ENCODE assay signal across 30 cellular contexts in genomic region chr16:57473176-57473840, GRCh38. TPM values are rescaled to one million over a fixed set of nuclear protein-coding genes. Genes with fewer than 3 reads are reported as not detected.
A peak's percentile ranks its signal among the peaks of the same experiment; 100 is the strongest.
DNase-seq lines count a peak whose midpoint lies in the region; ATAC-seq, FAIRE-seq and TF ChIP-seq lines count a peak whose summit lies in the region.
"Had no signal": no experiment of that assay in that cellular context is flagged by ENCODE, and none has a peak within 500 bp of the region (broad histone marks: within the 10 kb centered on the region; RNA-seq: fewer than 3 reads in every experiment).

No MANE protein-coding gene starts in this region.

- H3K4me1 Mint-ChIP-seq in H9 (peaks cover 29 to 49% of the 10 kb centered on the region in 2 experiments), progenitor cell of endocrine pancreas (ENCODE audit: low read depth) (peaks cover 30% of the 10 kb centered on the region)

- no peak for TF ChIP-seq CTCF in H9 (conservative IDR thresholded peaks at IDR 0.05)
- TF ChIP-seq CTCF in hepatocyte (IDR thresholded peaks at IDR 0.05; ENCODE audit: poor library complexity) = no peak
- no peak for TF ChIP-seq CTCF in progenitor cell of endocrine pancreas (IDR thresholded peaks at IDR 0.05; ENCODE audit: unreplicated experiment)

- no peak overlapping the region for H4K5ac ChIP-seq in H9 (ENCODE audit: insufficient read length, low read depth, low read length)

- H2AFZ ChIP-seq in H9 (ENCODE audit: low read length) (no peak overlapping the region), hepatocyte (no peak overlapping the region)

- no peaks in the 10 kb centered on the region for H3K9me3 Mint-ChIP-seq in H9
- no peaks in the 10 kb centered on the region for H3K9me3 Mint-ChIP-seq in progenitor cell of endocrine pancreas (ENCODE audit: low read depth)
- H3K9me3 Mint-ChIP-seq: activated naive CD8-positive, alpha-beta T cell treated with anti-CD3 and anti-CD28 coated beads, Interleukin-2, amount 10 ng/mL, durations not matched to agents 7 days and 5 days; central memory CD8-positive, alpha-beta T cell; immature natural killer cell; naive thymus-derived CD8-positive, alpha-beta T cell had no signal

- no peak overlapping the region for H2BK5ac ChIP-seq in H9 (ENCODE audit: insufficient read length, low read length)

- no peak overlapping the region for H3K14ac ChIP-seq in H9 (ENCODE audit: insufficient read depth, low read length)

- H3K27me3 Mint-ChIP-seq in H9 (ENCODE audit: low read depth) (no peaks in the 10 kb centered on the region), progenitor cell of endocrine pancreas (no peaks in the 10 kb centered on the region)
- H3K27me3 Mint-ChIP-seq: activated naive CD8-positive, alpha-beta T cell treated with anti-CD3 and anti-CD28 coated beads, Interleukin-2, amount 10 ng/mL, durations not matched to agents 7 days and 5 days; central memory CD8-positive, alpha-beta T cell; naive thymus-derived CD8-positive, alpha-beta T cell had no signal

- ATAC-seq in HG03521 (IDR thresholded peaks at IDR 0.05; ENCODE audit: unreplicated experiment) = no peak
- ATAC-seq: naive thymus-derived CD8-positive, alpha-beta T cell had no signal

- no peaks in the 10 kb centered on the region for H3K23me2 ChIP-seq in H9 (ENCODE audit: insufficient read length, low read depth, low read length, poor library complexity, severe bottlenecking)

- H3K27ac Mint-ChIP-seq in H9 = peak overlapping the region in 1 of 3 experiments; percentile 44; a peak in 1 of 7 replicates
- peak overlapping the region; percentile 41 for H3K27ac Mint-ChIP-seq in progenitor cell of endocrine pancreas

- no peak for TF ChIP-seq POLR2A in H54 (IDR thresholded peaks at IDR 0.05; ENCODE audit: low read depth, low read length)

- H3K79me1 ChIP-seq in H9 (ENCODE audit: insufficient read depth, low read depth, low read length, poor library complexity, severe bottlenecking) = no peaks in the 10 kb centered on the region

- WGBS in H9 (ENCODE audit: extremely low coverage, insufficient read length, low lambda C conversion rate) = no CpG with 5 or more reads among the region's 14 CpGs
- 89% methylated on average over 14 of the region's 14 CpGs for WGBS in hepatocyte (ENCODE audit: low lambda C conversion rate, missing lambda C conversion rate)

- H3K18ac ChIP-seq in H9 (ENCODE audit: insufficient read length, low read depth, low read length) = no peak overlapping the region

- H4K8ac ChIP-seq in H9 (replicated peaks; ENCODE audit: insufficient read length, low read depth, low read length) = no peak overlapping the region

- H2BK120ac ChIP-seq in H9 (ENCODE audit: low read depth, low read length, poor library complexity, severe bottlenecking) = no peak overlapping the region

- no peak overlapping the region for H3K4ac ChIP-seq in H9 (ENCODE audit: low read depth, low read length)

- H3K9ac ChIP-seq in H9 (ENCODE audit: extremely low read depth, insufficient read length, low read length) = no peak overlapping the region

- no peak overlapping the region for H3K23ac ChIP-seq in H9 (ENCODE audit: insufficient read length, low read depth, low read length)

- no peak for FAIRE-seq in H54 (lab: Jason Lieb, UNC)
- FAIRE-seq: A204.1, RCC 7860, small intestine had no signal

- H3K36me3 Mint-ChIP-seq in H9 (ENCODE audit: insufficient read depth in 1 of 3, low read depth in 3 of 3) (peaks cover 26 to 44% (median 38%) of the 10 kb centered on the region in 3 experiments), progenitor cell of endocrine pancreas (ENCODE audit: insufficient read depth) (peaks cover 15% of the 10 kb centered on the region)

- H3K9me2 ChIP-seq in hepatocyte (replicated peaks; ENCODE audit: insufficient read depth) = no peaks in the 10 kb centered on the region

- H4K91ac ChIP-seq in H9 (ENCODE audit: insufficient read length, low read depth, low read length) = no peak overlapping the region

- no peak overlapping the region for H3K56ac ChIP-seq in H9 (ENCODE audit: insufficient read length, low read depth, low read length)

- no peak overlapping the region for H3T11ph ChIP-seq in H9 (ENCODE audit: low read length)

- no peak overlapping the region for H2BK12ac ChIP-seq in H9 (ENCODE audit: insufficient read length, low read depth, low read length)

- no peak overlapping the region for H3K4me3 ChIP-seq in hepatocyte
- H3K4me3 ChIP-seq: left ventricle myocardium inferior, SJSA1, tibial nerve had no signal

- H3K4me3 Mint-ChIP-seq in H9 = no peak overlapping the region
- H3K4me3 Mint-ChIP-seq in progenitor cell of endocrine pancreas (ENCODE audit: low read depth) = no peak overlapping the region
- H3K4me3 Mint-ChIP-seq: activated naive CD8-positive, alpha-beta T cell treated with anti-CD3 and anti-CD28 coated beads, Interleukin-2, amount 10 ng/mL, durations not matched to agents 7 days and 5 days; central memory CD8-positive, alpha-beta T cell; immature natural killer cell; naive thymus-derived CD8-positive, alpha-beta T cell had no signal

- H3K4me2 ChIP-seq in H9 (ENCODE audit: insufficient read depth, insufficient read length, low read length) (no peak overlapping the region), hepatocyte (no peak overlapping the region)

- H3K27me3 ChIP-seq in H9 (ENCODE audit: insufficient read depth, low read length) = no peaks in the 10 kb centered on the region
- no peaks in the 10 kb centered on the region for H3K27me3 ChIP-seq in hepatocyte
- H3K27me3 ChIP-seq: SJSA1, tibial nerve had no signal

- H2BK20ac ChIP-seq in H9 (ENCODE audit: low read depth, low read length, poor library complexity, severe bottlenecking) = no peak overlapping the region

- H3K9me3 ChIP-seq in H9 (ENCODE audit: control insufficient read depth, low read depth, low read length) (no peaks in the 10 kb centered on the region), hepatocyte (ENCODE audit: low read depth) (no peaks in the 10 kb centered on the region)
- H3K9me3 ChIP-seq: left ventricle myocardium inferior, SJSA1, tibial nerve had no signal

- H3K27ac ChIP-seq in H9 (ENCODE audit: insufficient read length, low read depth, low read length) (no peak overlapping the region), hepatocyte (peak overlapping the region; percentile 91)
- H3K27ac ChIP-seq: left ventricle myocardium inferior, SJSA1 had no signal

- DNase-seq in activated CD8-positive, alpha-beta memory T cell treated with anti-CD3 and anti-CD28 coated beads, Interleukin-2, amount 50 U/mL, for 48 hours = peak; percentile 53
- no peak for DNase-seq in activated CD8-positive, alpha-beta memory T cell treated with anti-CD3 and anti-CD28 coated beads, Interleukin-2, amount 50 U/mL, for 4 hours
- DNase-seq in H9 = peak; percentile 26
- DNase-seq in hepatocyte (ENCODE audit: low spot score) = no peak
- no peak for DNase-seq in progenitor cell of endocrine pancreas (ENCODE audit: low spot score, unreplicated experiment)
- DNase-seq in H54 (ENCODE audit: insufficient read length, low spot score) = no peak
- DNase-seq in effector CD8-positive, alpha-beta T cell (lab: John Stamatoyannopoulos, UW) = no peak
- DNase-seq: activated CD4-positive, alpha-beta T cell treated with anti-CD3 and anti-CD28 coated beads, Interleukin-2, amount 50 U/mL, for 48 hours; activated CD4-positive, CD25-positive, alpha-beta regulatory T cell; activated gamma-delta T cell; activated naive CD8-positive, alpha-beta T cell treated with anti-CD3 and anti-CD28 coated beads, Interleukin-2, amount 10 ng/mL, durations not matched to agents 7 days and 5 days; dermis blood vessel endothelial cell; GOT3; immature natural killer cell; IMR-90; left ventricle myocardium inferior; naive thymus-derived CD8-positive, alpha-beta T cell; NCI-H1105 treated with DMSO at 0.1 percent for 48 hours; NCI-H2029; NCI-H2227 treated with DMSO at 0.1 percent for 48 hours; retina; small intestine; stimulated activated CD4-positive, alpha-beta T cell treated with anti-CD3 and anti-CD28 coated beads, Interleukin-1b, Interleukin-23, amount 100 ng/mL, for 48 hours; T-helper 1 cell had no signal

- H2BK15ac ChIP-seq in H9 (ENCODE audit: low read depth, low read length) = no peak overlapping the region

- H4K20me1 ChIP-seq in H9 (ENCODE audit: control insufficient read depth, insufficient read depth, insufficient read length) = no peaks in the 10 kb centered on the region
- H4K20me1 ChIP-seq in hepatocyte (ENCODE audit: insufficient read depth, poor library complexity, severe bottlenecking) = peaks cover 21% of the 10 kb centered on the region

- no peaks in the 10 kb centered on the region for H3K36me3 ChIP-seq in hepatocyte (replicated peaks; ENCODE audit: insufficient read depth, low read depth)

- H3K4me1 ChIP-seq in H9 (ENCODE audit: insufficient read depth, low read length) = peaks cover 17% of the 10 kb centered on the region; the same call in 1 of the 2 replicates
- H3K4me1 ChIP-seq in hepatocyte (ENCODE audit: insufficient read depth) = peaks cover 52% of the 10 kb centered on the region
- H3K4me1 ChIP-seq: SJSA1 had no signal

- H3K79me2 ChIP-seq in H9 (ENCODE audit: insufficient read depth, low read length) (no peaks in the 10 kb centered on the region), hepatocyte (peaks cover 27% of the 10 kb centered on the region)

- H2AK5ac ChIP-seq in H9 (ENCODE audit: insufficient read length, low read length) = no peak overlapping the region

RNA-seq across cellular contexts. Expression of gene POLR2C, which starts 10.8 kb away (rescaled TPM):
- total RNA-seq in H9 (2021) = 85.6 and 86.0 TPM in 2 replicates
- 92.5 and 101 TPM in 2 replicates for total RNA-seq in hepatocyte
- polyA plus RNA-seq in hepatocyte = 49.0 and 56.6 TPM in 2 replicates
- total RNA-seq in progenitor cell of endocrine pancreas = 68.5 and 69.6 TPM in 2 replicates

RNA-seq across cellular contexts. Expression of gene DOK4, which starts 13.0 kb away (rescaled TPM):
- total RNA-seq in H9 (2021) = 13.1 and 13.2 TPM in 2 replicates
- total RNA-seq in hepatocyte = 112 and 122 TPM in 2 replicates
- 96.3 and 106 TPM in 2 replicates for polyA plus RNA-seq in hepatocyte
- total RNA-seq in progenitor cell of endocrine pancreas = 35.0 and 38.6 TPM in 2 replicates

RNA-seq across cellular contexts. Expression of gene COQ9, which starts 26.0 kb away (rescaled TPM):
- 31.7 and 32.9 TPM in 2 replicates for total RNA-seq in H9 (2021)
- total RNA-seq in hepatocyte = 57.1 and 61.9 TPM in 2 replicates
- polyA plus RNA-seq in hepatocyte = 63.2 and 81.5 TPM in 2 replicates
- 70.2 and 74.5 TPM in 2 replicates for total RNA-seq in progenitor cell of endocrine pancreas

RNA-seq across cellular contexts. Expression of gene CIAPIN1, which starts 26.1 kb away (rescaled TPM):
- 82.8 and 85.3 TPM in 2 replicates for total RNA-seq in H9 (2021)
- 53.1 and 54.2 TPM in 2 replicates for total RNA-seq in hepatocyte
- 53.7 and 56.1 TPM in 2 replicates for polyA plus RNA-seq in hepatocyte
- 79.3 and 83.3 TPM in 2 replicates for total RNA-seq in progenitor cell of endocrine pancreas

Comparison
In these comparisons a context has a peak if more than half of its experiments do, and no peak if none do; other contexts are left out.
1. DNase-seq: peak in activated CD8-positive, alpha-beta memory T cell treated with anti-CD3 and anti-CD28 coated beads, Interleukin-2, amount 50 U/mL, for 48 hours (single experiment) and H9 (single experiment); none in activated CD8-positive, alpha-beta memory T cell treated with anti-CD3 and anti-CD28 coated beads, Interleukin-2, amount 50 U/mL, for 4 hours (single experiment), hepatocyte (single experiment), progenitor cell of endocrine pancreas (single experiment), H54 (single experiment) and effector CD8-positive, alpha-beta T cell (single experiment).